In genomic region chr10:97180367-97180763, GRCh38 we compare ENCODE assay signal across 15 cellular contexts. TPM values are rescaled to one million over a fixed set of nuclear protein-coding genes. Genes with fewer than 3 reads are reported as not detected.
DNase-seq lines count a peak whose midpoint lies in the region; ATAC-seq and TF ChIP-seq lines count a peak whose summit lies in the region.
"Had no signal": no experiment of that assay in that cellular context is flagged by ENCODE, and none has a peak within 500 bp of the region (broad histone marks: within the 10 kb centered on the region; RNA-seq: fewer than 3 reads in every experiment).

No MANE protein-coding gene starts in this region.

- no peaks in the 10 kb centered on the region for H3K36me3 ChIP-seq in GM23338 (ENCODE audit: insufficient read depth)
- H3K36me3 ChIP-seq in osteoblast (ENCODE audit: insufficient read depth, low read length) = no peaks in the 10 kb centered on the region
- H3K36me3 ChIP-seq: BLaER1 had no signal

- ATAC-seq in GM23338 (no peak), GM18517 (IDR thresholded peaks at IDR 0.05; ENCODE audit: unreplicated experiment) (no peak)

- no peak for TF ChIP-seq CTCF in GM23338 (conservative IDR thresholded peaks at IDR 0.05; ENCODE audit: low read depth in 2 of 2)
- TF ChIP-seq CTCF in chondrocyte (IDR thresholded peaks at IDR 0.05) = no peak
- TF ChIP-seq CTCF in osteoblast (IDR thresholded peaks at IDR 0.05; ENCODE audit: extremely low read depth, low read depth, low read length) = no peak

- no peak overlapping the region for H3K27ac ChIP-seq in GM23338 (ENCODE audit: low read depth)
- no peak overlapping the region for H3K27ac ChIP-seq in osteoblast (ENCODE audit: low read depth, low read length)
- H3K27ac ChIP-seq: BLaER1, HL-60, PC-9 had no signal

- H3K4me3 Mint-ChIP-seq in GM23338 = 0 out of 3 replicates have a peak overlapping the region, but pooled peaks have one; percentile 26
- no peak overlapping the region for H3K4me3 Mint-ChIP-seq in chondrocyte (ENCODE audit: unreplicated experiment)

- H3K36me3 Mint-ChIP-seq in GM23338 (ENCODE audit: low read depth) (no peaks in the 10 kb centered on the region), chondrocyte (ENCODE audit: low read depth) (no peaks in the 10 kb centered on the region)

- no peaks in the 10 kb centered on the region for H3K9me2 ChIP-seq in GM23338 (ENCODE audit: insufficient read depth)

- H4K20me1 ChIP-seq in GM23338 (replicated peaks; ENCODE audit: insufficient read depth) (no peaks in the 10 kb centered on the region; the same call in 1 of the 2 replicates), osteoblast (ENCODE audit: insufficient read depth, low read length) (no peaks in the 10 kb centered on the region)

- no peaks in the 10 kb centered on the region for H3K9me3 ChIP-seq in osteoblast (ENCODE audit: low read depth, low read length)
- H3K9me3 ChIP-seq: BLaER1 had no signal

- no peaks in the 10 kb centered on the region; the same call in 1 of the 2 replicates for H3F3A ChIP-seq in GM23338 (replicated peaks; ENCODE audit: low read depth)

- H3K27me3 ChIP-seq in GM23338 (ENCODE audit: insufficient read depth) (peaks cover 31% of the 10 kb centered on the region), osteoblast (ENCODE audit: insufficient read depth, low read length) (peaks cover 39% of the 10 kb centered on the region)

- H3K27me3 Mint-ChIP-seq in GM23338 (ENCODE audit: insufficient read depth, low read depth, poor library complexity) (peaks cover 28% of the 10 kb centered on the region), chondrocyte (ENCODE audit: low read depth) (peaks cover 42% of the 10 kb centered on the region)

- H2AFZ ChIP-seq in GM23338 (no peak overlapping the region), osteoblast (ENCODE audit: low read length) (no peak overlapping the region)
- H2AFZ ChIP-seq: PC-9 had no signal

- peak overlapping the region; percentile 58 for H3K4me3 ChIP-seq in GM23338
- no peak overlapping the region for H3K4me3 ChIP-seq in osteoblast (ENCODE audit: insufficient read depth, low read length)
- H3K4me3 ChIP-seq: BLaER1, K562, PC-9 had no signal

- H3K79me2 ChIP-seq in GM23338 (replicated peaks; ENCODE audit: insufficient read depth) = no peaks in the 10 kb centered on the region
- no peaks in the 10 kb centered on the region for H3K79me2 ChIP-seq in osteoblast (ENCODE audit: insufficient read depth, low read length)

- H3K4me1 ChIP-seq in GM23338 (ENCODE audit: insufficient read depth) (no peaks in the 10 kb centered on the region; the same call in 1 of the 2 replicates), osteoblast (ENCODE audit: insufficient read depth, low read length) (no peaks in the 10 kb centered on the region)

- H3K4me2 ChIP-seq in GM23338 (peak overlapping the region; percentile 85; the same call in 1 of the 2 replicates), osteoblast (ENCODE audit: insufficient read depth, low read length) (no peak overlapping the region)
- H3K4me2 ChIP-seq: BLaER1, PC-9 had no signal

- H3K4me1 Mint-ChIP-seq in GM23338 (peaks cover 16% of the 10 kb centered on the region), chondrocyte (ENCODE audit: low read depth) (peaks cover 8% of the 10 kb centered on the region)

- DNase-seq in GM23338 (ENCODE audit: low spot score) (no peak), NCI-H524 (lab: John Stamatoyannopoulos, UW) (peak; percentile 59 to 64), chondrocyte (ENCODE audit: low spot score) (peak; percentile 7), osteoblast (ENCODE audit: insufficient read length, low spot score, missing footprints) (peak; percentile 39), NCI-H2171 (lab: John Stamatoyannopoulos, UW) (no peak), HuH-7 (ENCODE audit: low spot score) (no peak)
- DNase-seq: GF-D8, GOT3, NCI-H1048, NCI-H510A treated with DMSO at 0.1 percent for 48 hours, PC-9 had no signal

- H3K9me3 Mint-ChIP-seq in GM23338 = no peaks in the 10 kb centered on the region
- H3K9me3 Mint-ChIP-seq in chondrocyte (ENCODE audit: low read depth) = no peaks in the 10 kb centered on the region

- H3K27ac Mint-ChIP-seq in GM23338 (no peak overlapping the region), chondrocyte (ENCODE audit: unreplicated experiment) (no peak overlapping the region)

TF ChIP-seq in GM23338, 12 proteins besides CTCF, POLR2A, EP300 and RAD21:
- TF ChIP-seq ETS1 (IDR thresholded peaks at IDR 0.05) = no peak
- no peak for TF ChIP-seq JUNB (IDR thresholded peaks at IDR 0.05; ENCODE audit: unreplicated experiment)
- TF ChIP-seq POLR2AphosphoS5 (IDR thresholded peaks at IDR 0.05; ENCODE audit: low read depth) = no peak
- TF ChIP-seq NANOG (IDR thresholded peaks at IDR 0.05; ENCODE audit: borderline replicate concordance) = no peak

RNA-seq across cellular contexts. Expression of gene SLIT1, which starts 5.4 kb away (rescaled TPM):
- total RNA-seq in GM23338 (2014; rRNA removed; shearing (Covaris generic)) = 1.7 and 2.0 TPM in 2 replicates
- 0.37 and 0.76 TPM in 2 replicates for polyA plus RNA-seq in GM23338 (2016; fragmentation: Nextera tagmentation; extraction: Ambion mirVana)
- total RNA-seq in chondrocyte = 0.17 TPM in 1 of 3 replicates, not detected in the others
- total RNA-seq in osteoblast = under 0.01 TPM in 1 of 2 replicates, not detected in the other
- total RNA-seq: PC-9 had no signal

Comparison
In these comparisons a context has a peak if more than half of its experiments do, and no peak if none do; other contexts are left out.
1. DNase-seq: peak in NCI-H524 (2 of 2), chondrocyte (single experiment) and osteoblast (single experiment); none in GM23338 (single experiment), NCI-H2171 (single experiment) and HuH-7 (single experiment).